ENCODE assay signal across 11 cellular contexts in the genomic region with DNA sequence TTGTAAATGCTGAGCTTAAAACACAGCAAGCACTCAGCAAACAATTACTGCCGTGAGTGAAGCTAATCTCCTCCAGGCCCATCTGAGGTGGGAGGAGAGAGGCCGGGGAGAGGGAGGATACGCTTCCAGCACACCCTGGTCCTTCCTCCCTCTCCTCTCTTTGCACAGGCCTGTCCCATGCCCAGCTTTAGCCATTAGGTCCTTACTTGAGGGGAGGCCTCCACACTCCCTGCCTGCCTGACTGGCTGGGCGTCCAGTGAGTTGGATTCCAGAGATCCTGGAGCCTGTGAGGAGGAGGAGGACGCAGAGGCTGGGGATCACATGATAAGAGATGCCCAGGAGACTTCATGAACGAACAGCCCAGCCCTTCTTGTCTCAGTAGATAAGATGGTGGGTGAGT.
DNase-seq lines count a peak whose midpoint lies in the region; ATAC-seq and TF ChIP-seq lines count a peak whose summit lies in the region.
"Had no signal": no experiment of that assay in that cellular context is flagged by ENCODE, and none has a peak within 500 bp of the region (broad histone marks: within the 10 kb centered on the region; RNA-seq: fewer than 3 reads in every experiment).

No MANE protein-coding gene starts in this region.

- DNase-seq in Right ventricle myocardium inferior (ENCODE audit: missing footprints) (peak; percentile 42), Right ventricle myocardium superior (no peak), SW480 (ENCODE audit: low spot score) (peak; percentile 46), kidney glomerular epithelial cell (lab: John Stamatoyannopoulos, UW) (peak; percentile 45), type B pancreatic cell (ENCODE audit: extremely low spot score, unreplicated experiment) (no peak), glomerular visceral epithelial cell (ENCODE audit: extremely low spot score) (no peak)
- DNase-seq in activated CD8-positive, alpha-beta memory T cell treated with anti-CD3 and anti-CD28 coated beads, Interleukin-2, amount 10 ng/mL, durations not matched to agents 7 days and 5 days: no peak
- DNase-seq in activated CD8-positive, alpha-beta memory T cell treated with anti-CD3 and anti-CD28 coated beads, Interleukin-2, amount 50 U/mL, for 48 hours: no peak
- DNase-seq: EL, NCI-H2081 treated with DMSO at 0.1 percent for 48 hours, SHP77 had no signal

- H3K4me3 Mint-ChIP-seq in type B pancreatic cell: peak overlapping the region; percentile 63
- no peak overlapping the region for H3K4me3 Mint-ChIP-seq in activated CD8-positive, alpha-beta memory T cell treated with anti-CD3 and anti-CD28 coated beads, Interleukin-2, amount 10 ng/mL, durations not matched to agents 7 days and 5 days

- CTCF ChIA-PET in activated CD8-positive, alpha-beta memory T cell treated with anti-CD3 and anti-CD28 coated beads, Interleukin-2, amount 10 ng/mL, durations not matched to agents 7 days and 5 days (lab: Charles Lee): no interaction called here

- H3K4me1 Mint-ChIP-seq in type B pancreatic cell (ENCODE audit: unreplicated experiment): peaks cover 44% of the 10 kb centered on the region
- H3K4me1 Mint-ChIP-seq in activated CD8-positive, alpha-beta memory T cell treated with anti-CD3 and anti-CD28 coated beads, Interleukin-2, amount 10 ng/mL, durations not matched to agents 7 days and 5 days: peaks cover 8% of the 10 kb centered on the region

- H3K9me3 Mint-ChIP-seq in type B pancreatic cell: peaks cover 9% of the 10 kb centered on the region
- no peaks in the 10 kb centered on the region for H3K9me3 Mint-ChIP-seq in activated CD8-positive, alpha-beta memory T cell treated with anti-CD3 and anti-CD28 coated beads, Interleukin-2, amount 10 ng/mL, durations not matched to agents 7 days and 5 days (ENCODE audit: low read depth)

- H3K27me3 Mint-ChIP-seq in type B pancreatic cell: peaks cover 3% of the 10 kb centered on the region
- peaks cover 7% of the 10 kb centered on the region for H3K27me3 Mint-ChIP-seq in activated CD8-positive, alpha-beta memory T cell treated with anti-CD3 and anti-CD28 coated beads, Interleukin-2, amount 10 ng/mL, durations not matched to agents 7 days and 5 days

- TF ChIP-seq CTCF in type B pancreatic cell (conservative IDR thresholded peaks at IDR 0.05): no peak

- ATAC-seq in Right ventricle myocardium inferior (peak; percentile 30), Right ventricle myocardium superior (ENCODE audit: poor library complexity) (no peak)
- ATAC-seq in activated CD8-positive, alpha-beta memory T cell treated with anti-CD3 and anti-CD28 coated beads, Interleukin-2, amount 10 ng/mL, durations not matched to agents 7 days and 5 days: no peak

- intact Hi-C loops in Right ventricle myocardium inferior (cut with DNase I) (no loop called here), Right ventricle myocardium superior (cut with DNase I) (no loop called here)

- H3K36me3 Mint-ChIP-seq in type B pancreatic cell: peaks cover 9% of the 10 kb centered on the region
- H3K36me3 Mint-ChIP-seq in activated CD8-positive, alpha-beta memory T cell treated with anti-CD3 and anti-CD28 coated beads, Interleukin-2, amount 10 ng/mL, durations not matched to agents 7 days and 5 days: no peaks in the 10 kb centered on the region

- peak overlapping the region; percentile 100 for H3K27ac Mint-ChIP-seq in type B pancreatic cell
- no peak overlapping the region for H3K27ac Mint-ChIP-seq in activated CD8-positive, alpha-beta memory T cell treated with anti-CD3 and anti-CD28 coated beads, Interleukin-2, amount 10 ng/mL, durations not matched to agents 7 days and 5 days

Comparison
In these comparisons a context has a peak if more than half of its experiments do, and no peak if none do; other contexts are left out.
1. DNase-seq: peak in Right ventricle myocardium inferior (single experiment), SW480 (single experiment) and kidney glomerular epithelial cell (single experiment); none in Right ventricle myocardium superior (single experiment), type B pancreatic cell (single experiment), glomerular visceral epithelial cell (single experiment), activated CD8-positive, alpha-beta memory T cell treated with anti-CD3 and anti-CD28 coated beads, Interleukin-2, amount 10 ng/mL, durations not matched to agents 7 days and 5 days (single experiment) and activated CD8-positive, alpha-beta memory T cell treated with anti-CD3 and anti-CD28 coated beads, Interleukin-2, amount 50 U/mL, for 48 hours (single experiment).